In the genomic region with DNA sequence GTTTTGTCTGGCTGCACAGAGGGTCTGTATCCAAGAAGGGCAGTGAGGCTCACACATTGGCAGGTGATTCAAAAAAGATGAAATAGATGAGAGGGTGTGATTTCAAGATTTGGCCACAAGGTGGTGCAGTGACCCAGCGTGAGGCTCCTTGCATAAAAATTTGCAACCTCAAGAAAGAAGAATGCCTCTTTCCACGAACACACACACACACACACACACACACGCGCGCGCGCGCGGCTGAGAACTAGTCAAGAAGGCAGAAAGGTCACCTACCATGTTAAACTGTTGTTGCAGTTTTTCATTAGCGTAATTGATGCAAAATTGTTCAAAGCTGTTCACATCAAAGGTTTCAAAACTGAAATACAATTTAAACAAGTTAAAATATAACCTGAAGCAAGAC, we compare ENCODE assay signal across 1 cellular context.
TF ChIP-seq lines count a peak whose summit lies in the region.

No MANE protein-coding gene starts in this region.

TF ChIP-seq in K562, 482 proteins besides CTCF, POLR2A, EP300 and RAD21 (continued from another document and continues in another):
- TF ChIP-seq, protein P1, sequence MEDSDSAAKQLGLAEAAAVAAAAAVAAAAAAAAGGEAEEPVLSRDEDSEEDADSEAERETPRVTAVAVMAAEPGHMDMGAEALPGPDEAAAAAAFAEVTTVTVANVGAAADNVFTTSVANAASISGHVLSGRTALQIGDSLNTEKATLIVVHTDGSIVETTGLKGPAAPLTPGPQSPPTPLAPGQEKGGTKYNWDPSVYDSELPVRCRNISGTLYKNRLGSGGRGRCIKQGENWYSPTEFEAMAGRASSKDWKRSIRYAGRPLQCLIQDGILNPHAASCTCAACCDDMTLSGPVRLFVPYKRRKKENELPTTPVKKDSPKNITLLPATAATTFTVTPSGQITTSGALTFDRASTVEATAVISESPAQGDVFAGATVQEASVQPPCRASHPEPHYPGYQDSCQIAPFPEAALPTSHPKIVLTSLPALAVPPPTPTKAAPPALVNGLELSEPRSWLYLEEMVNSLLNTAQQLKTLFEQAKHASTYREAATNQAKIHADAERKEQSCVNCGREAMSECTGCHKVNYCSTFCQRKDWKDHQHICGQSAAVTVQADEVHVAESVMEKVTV (CRISPR knock-in tag; IDR thresholded peaks at IDR 0.05) = peak; percentile 55
- TF ChIP-seq CEBPG (CRISPR knock-in tag; IDR thresholded peaks at IDR 0.05) = no peak
- TF ChIP-seq CEBPG (tag; conservative IDR thresholded peaks at IDR 0.05 in 1 of 2, IDR thresholded peaks at IDR 0.05 in 1 of 2) = peak in 1 of 2 experiments; percentile 38; a peak in 1 of 4 replicates
- TF ChIP-seq RBBP5 (IDR thresholded peaks at IDR 0.05; ENCODE audit: borderline replicate concordance, insufficient read depth, low read length, poor library complexity, severe bottlenecking) = no peak
- no peak for TF ChIP-seq NR1H2 (CRISPR knock-in tag; IDR thresholded peaks at IDR 0.05)
- TF ChIP-seq PCBP1 (IDR thresholded peaks at IDR 0.05; ENCODE audit: low read depth, low read length, poor library complexity, severe bottlenecking) = no peak
- TF ChIP-seq ZNF197 (CRISPR knock-in tag; IDR thresholded peaks at IDR 0.05; ENCODE audit: low read depth) = no peak
- no peak for TF ChIP-seq SNRNP70 (optimal IDR thresholded peaks at IDR 0.05; ENCODE audit: low read depth, low read length)
- TF ChIP-seq, protein P2, sequence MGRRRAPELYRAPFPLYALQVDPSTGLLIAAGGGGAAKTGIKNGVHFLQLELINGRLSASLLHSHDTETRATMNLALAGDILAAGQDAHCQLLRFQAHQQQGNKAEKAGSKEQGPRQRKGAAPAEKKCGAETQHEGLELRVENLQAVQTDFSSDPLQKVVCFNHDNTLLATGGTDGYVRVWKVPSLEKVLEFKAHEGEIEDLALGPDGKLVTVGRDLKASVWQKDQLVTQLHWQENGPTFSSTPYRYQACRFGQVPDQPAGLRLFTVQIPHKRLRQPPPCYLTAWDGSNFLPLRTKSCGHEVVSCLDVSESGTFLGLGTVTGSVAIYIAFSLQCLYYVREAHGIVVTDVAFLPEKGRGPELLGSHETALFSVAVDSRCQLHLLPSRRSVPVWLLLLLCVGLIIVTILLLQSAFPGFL (CRISPR knock-in tag; IDR thresholded peaks at IDR 0.05) = no peak
- TF ChIP-seq, protein P3, sequence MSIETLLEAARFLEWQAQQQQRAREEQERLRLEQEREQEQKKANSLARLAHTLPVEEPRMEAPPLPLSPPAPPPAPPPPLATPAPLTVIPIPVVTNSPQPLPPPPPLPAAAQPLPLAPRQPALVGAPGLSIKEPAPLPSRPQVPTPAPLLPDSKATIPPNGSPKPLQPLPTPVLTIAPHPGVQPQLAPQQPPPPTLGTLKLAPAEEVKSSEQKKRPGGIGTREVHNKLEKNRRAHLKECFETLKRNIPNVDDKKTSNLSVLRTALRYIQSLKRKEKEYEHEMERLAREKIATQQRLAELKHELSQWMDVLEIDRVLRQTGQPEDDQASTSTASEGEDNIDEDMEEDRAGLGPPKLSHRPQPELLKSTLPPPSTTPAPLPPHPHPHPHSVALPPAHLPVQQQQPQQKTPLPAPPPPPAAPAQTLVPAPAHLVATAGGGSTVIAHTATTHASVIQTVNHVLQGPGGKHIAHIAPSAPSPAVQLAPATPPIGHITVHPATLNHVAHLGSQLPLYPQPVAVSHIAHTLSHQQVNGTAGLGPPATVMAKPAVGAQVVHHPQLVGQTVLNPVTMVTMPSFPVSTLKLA (conservative IDR thresholded peaks at IDR 0.05) = no peak
- TF ChIP-seq, protein P4, sequence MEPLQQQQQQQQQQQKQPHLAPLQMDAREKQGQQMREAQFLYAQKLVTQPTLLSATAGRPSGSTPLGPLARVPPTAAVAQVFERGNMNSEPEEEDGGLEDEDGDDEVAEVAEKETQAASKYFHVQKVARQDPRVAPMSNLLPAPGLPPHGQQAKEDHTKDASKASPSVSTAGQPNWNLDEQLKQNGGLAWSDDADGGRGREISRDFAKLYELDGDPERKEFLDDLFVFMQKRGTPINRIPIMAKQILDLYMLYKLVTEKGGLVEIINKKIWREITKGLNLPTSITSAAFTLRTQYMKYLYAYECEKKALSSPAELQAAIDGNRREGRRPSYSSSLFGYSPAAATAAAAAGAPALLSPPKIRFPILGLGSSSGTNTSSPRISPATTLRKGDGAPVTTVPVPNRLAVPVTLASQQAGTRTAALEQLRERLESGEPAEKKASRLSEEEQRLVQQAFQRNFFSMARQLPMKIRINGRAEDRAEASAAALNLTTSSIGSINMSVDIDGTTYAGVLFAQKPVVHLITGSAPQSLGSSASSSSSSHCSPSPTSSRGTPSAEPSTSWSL (CRISPR knock-in tag; IDR thresholded peaks at IDR 0.05; ENCODE audit: borderline replicate concordance) = no peak
- TF ChIP-seq, protein P5, sequence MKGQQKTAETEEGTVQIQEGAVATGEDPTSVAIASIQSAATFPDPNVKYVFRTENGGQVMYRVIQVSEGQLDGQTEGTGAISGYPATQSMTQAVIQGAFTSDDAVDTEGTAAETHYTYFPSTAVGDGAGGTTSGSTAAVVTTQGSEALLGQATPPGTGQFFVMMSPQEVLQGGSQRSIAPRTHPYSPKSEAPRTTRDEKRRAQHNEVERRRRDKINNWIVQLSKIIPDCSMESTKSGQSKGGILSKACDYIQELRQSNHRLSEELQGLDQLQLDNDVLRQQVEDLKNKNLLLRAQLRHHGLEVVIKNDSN (CRISPR knock-in tag; IDR thresholded peaks at IDR 0.05) = no peak
- TF ChIP-seq POLR3A (IDR thresholded peaks at IDR 0.05; ENCODE audit: borderline replicate concordance, extremely low read depth, insufficient read depth, insufficient read length) = no peak
- TF ChIP-seq ZFPM2 (CRISPR knock-in tag; IDR thresholded peaks at IDR 0.05) = no peak
- TF ChIP-seq, protein P6, sequence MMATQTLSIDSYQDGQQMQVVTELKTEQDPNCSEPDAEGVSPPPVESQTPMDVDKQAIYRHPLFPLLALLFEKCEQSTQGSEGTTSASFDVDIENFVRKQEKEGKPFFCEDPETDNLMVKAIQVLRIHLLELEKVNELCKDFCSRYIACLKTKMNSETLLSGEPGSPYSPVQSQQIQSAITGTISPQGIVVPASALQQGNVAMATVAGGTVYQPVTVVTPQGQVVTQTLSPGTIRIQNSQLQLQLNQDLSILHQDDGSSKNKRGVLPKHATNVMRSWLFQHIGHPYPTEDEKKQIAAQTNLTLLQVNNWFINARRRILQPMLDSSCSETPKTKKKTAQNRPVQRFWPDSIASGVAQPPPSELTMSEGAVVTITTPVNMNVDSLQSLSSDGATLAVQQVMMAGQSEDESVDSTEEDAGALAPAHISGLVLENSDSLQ (IDR thresholded peaks at IDR 0.05) = no peak
- no peak for TF ChIP-seq SNIP1 (IDR thresholded peaks at IDR 0.05; ENCODE audit: low read depth)
- no peak for TF ChIP-seq ZNF24 (IDR thresholded peaks at IDR 0.05)
- no peak for TF ChIP-seq GABPA (tag; conservative IDR thresholded peaks at IDR 0.05; ENCODE audit: low read depth)
- TF ChIP-seq STAG1 (CRISPR knock-in tag; IDR thresholded peaks at IDR 0.05; ENCODE audit: borderline replicate concordance) = peak; percentile 62; the same call in 1 of the 2 replicates
- TF ChIP-seq SMC3 (conservative IDR thresholded peaks at IDR 0.05; ENCODE audit: insufficient read depth, low read depth, low read length) = peak; percentile 78
- TF ChIP-seq, protein P7, sequence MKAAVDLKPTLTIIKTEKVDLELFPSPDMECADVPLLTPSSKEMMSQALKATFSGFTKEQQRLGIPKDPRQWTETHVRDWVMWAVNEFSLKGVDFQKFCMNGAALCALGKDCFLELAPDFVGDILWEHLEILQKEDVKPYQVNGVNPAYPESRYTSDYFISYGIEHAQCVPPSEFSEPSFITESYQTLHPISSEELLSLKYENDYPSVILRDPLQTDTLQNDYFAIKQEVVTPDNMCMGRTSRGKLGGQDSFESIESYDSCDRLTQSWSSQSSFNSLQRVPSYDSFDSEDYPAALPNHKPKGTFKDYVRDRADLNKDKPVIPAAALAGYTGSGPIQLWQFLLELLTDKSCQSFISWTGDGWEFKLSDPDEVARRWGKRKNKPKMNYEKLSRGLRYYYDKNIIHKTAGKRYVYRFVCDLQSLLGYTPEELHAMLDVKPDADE (conservative IDR thresholded peaks at IDR 0.05; ENCODE audit: control insufficient read depth, low read depth, low read length) = no peak
- TF ChIP-seq ZNF174 (CRISPR knock-in tag; IDR thresholded peaks at IDR 0.05) = no peak
- no peak for TF ChIP-seq ZNF583 (CRISPR knock-in tag; IDR thresholded peaks at IDR 0.05)
- TF ChIP-seq EHMT2 (IDR thresholded peaks at IDR 0.05) = no peak
- TF ChIP-seq SAFB (IDR thresholded peaks at IDR 0.05; ENCODE audit: borderline replicate concordance, low read depth, low read length) = no peak
- no peak for TF ChIP-seq NCOA1 (IDR thresholded peaks at IDR 0.05; ENCODE audit: low read depth)
- TF ChIP-seq, protein P8, sequence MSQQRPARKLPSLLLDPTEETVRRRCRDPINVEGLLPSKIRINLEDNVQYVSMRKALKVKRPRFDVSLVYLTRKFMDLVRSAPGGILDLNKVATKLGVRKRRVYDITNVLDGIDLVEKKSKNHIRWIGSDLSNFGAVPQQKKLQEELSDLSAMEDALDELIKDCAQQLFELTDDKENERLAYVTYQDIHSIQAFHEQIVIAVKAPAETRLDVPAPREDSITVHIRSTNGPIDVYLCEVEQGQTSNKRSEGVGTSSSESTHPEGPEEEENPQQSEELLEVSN (IDR thresholded peaks at IDR 0.05; ENCODE audit: borderline replicate concordance in 1 of 2, extremely low read depth in 1 of 2, insufficient read depth in 1 of 2, insufficient read length in 1 of 2, low read depth in 1 of 2, low read length in 1 of 2, poor library complexity in 1 of 2, severe bottlenecking in 1 of 2) = no peak
- no peak for TF ChIP-seq SREBF1 (IDR thresholded peaks at IDR 0.05; ENCODE audit: borderline replicate concordance, low read depth, low read length)
- no peak for TF ChIP-seq MAFK (IDR thresholded peaks at IDR 0.05; ENCODE audit: low read length)
- TF ChIP-seq ARID1B (IDR thresholded peaks at IDR 0.05) = no peak
- TF ChIP-seq NRF1 (conservative IDR thresholded peaks at IDR 0.05 in 1 of 2, IDR thresholded peaks at IDR 0.05 in 1 of 2) = peak; percentile 70 to 75
- TF ChIP-seq ZNF785 (CRISPR knock-in tag; IDR thresholded peaks at IDR 0.05) = no peak
- TF ChIP-seq, protein P9, sequence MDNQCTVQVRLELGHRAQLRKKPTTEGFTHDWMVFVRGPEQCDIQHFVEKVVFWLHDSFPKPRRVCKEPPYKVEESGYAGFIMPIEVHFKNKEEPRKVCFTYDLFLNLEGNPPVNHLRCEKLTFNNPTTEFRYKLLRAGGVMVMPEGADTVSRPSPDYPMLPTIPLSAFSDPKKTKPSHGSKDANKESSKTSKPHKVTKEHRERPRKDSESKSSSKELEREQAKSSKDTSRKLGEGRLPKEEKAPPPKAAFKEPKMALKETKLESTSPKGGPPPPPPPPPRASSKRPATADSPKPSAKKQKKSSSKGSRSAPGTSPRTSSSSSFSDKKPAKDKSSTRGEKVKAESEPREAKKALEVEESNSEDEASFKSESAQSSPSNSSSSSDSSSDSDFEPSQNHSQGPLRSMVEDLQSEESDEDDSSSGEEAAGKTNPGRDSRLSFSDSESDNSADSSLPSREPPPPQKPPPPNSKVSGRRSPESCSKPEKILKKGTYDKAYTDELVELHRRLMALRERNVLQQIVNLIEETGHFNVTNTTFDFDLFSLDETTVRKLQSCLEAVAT (IDR thresholded peaks at IDR 0.05) = no peak
- TF ChIP-seq, protein P10, sequence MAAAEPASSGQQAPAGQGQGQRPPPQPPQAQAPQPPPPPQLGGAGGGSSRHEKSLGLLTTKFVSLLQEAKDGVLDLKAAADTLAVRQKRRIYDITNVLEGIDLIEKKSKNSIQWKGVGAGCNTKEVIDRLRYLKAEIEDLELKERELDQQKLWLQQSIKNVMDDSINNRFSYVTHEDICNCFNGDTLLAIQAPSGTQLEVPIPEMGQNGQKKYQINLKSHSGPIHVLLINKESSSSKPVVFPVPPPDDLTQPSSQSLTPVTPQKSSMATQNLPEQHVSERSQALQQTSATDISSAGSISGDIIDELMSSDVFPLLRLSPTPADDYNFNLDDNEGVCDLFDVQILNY (CRISPR knock-in tag; IDR thresholded peaks at IDR 0.05) = no peak
- TF ChIP-seq HOXB6 (CRISPR knock-in tag; IDR thresholded peaks at IDR 0.05; ENCODE audit: borderline replicate concordance) = no peak
- no peak for TF ChIP-seq SMARCC2 (IDR thresholded peaks at IDR 0.05; ENCODE audit: low read depth)
- TF ChIP-seq ZNF184 (CRISPR knock-in tag; IDR thresholded peaks at IDR 0.05) = no peak
- TF ChIP-seq BHLHE40 (IDR thresholded peaks at IDR 0.05; ENCODE audit: low read length) = peak; percentile 4; the same call in 1 of the 2 replicates
- TF ChIP-seq, protein P11, sequence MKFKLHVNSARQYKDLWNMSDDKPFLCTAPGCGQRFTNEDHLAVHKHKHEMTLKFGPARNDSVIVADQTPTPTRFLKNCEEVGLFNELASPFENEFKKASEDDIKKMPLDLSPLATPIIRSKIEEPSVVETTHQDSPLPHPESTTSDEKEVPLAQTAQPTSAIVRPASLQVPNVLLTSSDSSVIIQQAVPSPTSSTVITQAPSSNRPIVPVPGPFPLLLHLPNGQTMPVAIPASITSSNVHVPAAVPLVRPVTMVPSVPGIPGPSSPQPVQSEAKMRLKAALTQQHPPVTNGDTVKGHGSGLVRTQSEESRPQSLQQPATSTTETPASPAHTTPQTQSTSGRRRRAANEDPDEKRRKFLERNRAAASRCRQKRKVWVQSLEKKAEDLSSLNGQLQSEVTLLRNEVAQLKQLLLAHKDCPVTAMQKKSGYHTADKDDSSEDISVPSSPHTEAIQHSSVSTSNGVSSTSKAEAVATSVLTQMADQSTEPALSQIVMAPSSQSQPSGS (CRISPR knock-in tag; IDR thresholded peaks at IDR 0.05) = no peak
- TF ChIP-seq ZNF766 (CRISPR knock-in tag; conservative IDR thresholded peaks at IDR 0.05) = 0 out of 2 replicates have a peak, but pooled peaks have one; percentile 29
- TF ChIP-seq, protein P12, sequence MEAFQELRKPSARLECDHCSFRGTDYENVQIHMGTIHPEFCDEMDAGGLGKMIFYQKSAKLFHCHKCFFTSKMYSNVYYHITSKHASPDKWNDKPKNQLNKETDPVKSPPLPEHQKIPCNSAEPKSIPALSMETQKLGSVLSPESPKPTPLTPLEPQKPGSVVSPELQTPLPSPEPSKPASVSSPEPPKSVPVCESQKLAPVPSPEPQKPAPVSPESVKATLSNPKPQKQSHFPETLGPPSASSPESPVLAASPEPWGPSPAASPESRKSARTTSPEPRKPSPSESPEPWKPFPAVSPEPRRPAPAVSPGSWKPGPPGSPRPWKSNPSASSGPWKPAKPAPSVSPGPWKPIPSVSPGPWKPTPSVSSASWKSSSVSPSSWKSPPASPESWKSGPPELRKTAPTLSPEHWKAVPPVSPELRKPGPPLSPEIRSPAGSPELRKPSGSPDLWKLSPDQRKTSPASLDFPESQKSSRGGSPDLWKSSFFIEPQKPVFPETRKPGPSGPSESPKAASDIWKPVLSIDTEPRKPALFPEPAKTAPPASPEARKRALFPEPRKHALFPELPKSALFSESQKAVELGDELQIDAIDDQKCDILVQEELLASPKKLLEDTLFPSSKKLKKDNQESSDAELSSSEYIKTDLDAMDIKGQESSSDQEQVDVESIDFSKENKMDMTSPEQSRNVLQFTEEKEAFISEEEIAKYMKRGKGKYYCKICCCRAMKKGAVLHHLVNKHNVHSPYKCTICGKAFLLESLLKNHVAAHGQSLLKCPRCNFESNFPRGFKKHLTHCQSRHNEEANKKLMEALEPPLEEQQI (IDR thresholded peaks at IDR 0.05) = no peak
- TF ChIP-seq, protein P13, sequence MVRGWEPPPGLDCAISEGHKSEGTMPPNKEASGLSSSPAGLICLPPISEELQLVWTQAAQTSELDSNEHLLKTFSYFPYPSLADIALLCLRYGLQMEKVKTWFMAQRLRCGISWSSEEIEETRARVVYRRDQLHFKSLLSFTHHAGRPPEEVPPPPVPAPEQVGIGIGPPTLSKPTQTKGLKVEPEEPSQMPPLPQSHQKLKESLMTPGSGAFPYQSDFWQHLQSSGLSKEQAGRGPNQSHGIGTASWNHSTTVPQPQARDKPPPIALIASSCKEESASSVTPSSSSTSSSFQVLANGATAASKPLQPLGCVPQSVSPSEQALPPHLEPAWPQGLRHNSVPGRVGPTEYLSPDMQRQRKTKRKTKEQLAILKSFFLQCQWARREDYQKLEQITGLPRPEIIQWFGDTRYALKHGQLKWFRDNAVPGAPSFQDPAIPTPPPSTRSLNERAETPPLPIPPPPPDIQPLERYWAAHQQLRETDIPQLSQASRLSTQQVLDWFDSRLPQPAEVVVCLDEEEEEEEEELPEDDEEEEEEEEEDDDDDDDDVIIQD (CRISPR knock-in tag; IDR thresholded peaks at IDR 0.05) = no peak
